ENCODE assay signal across 29 cellular contexts in genomic region chr15:47037003-47037402, GRCh38.
"Had no signal": no experiment of that assay in that cellular context is flagged by ENCODE, and none has a peak within 500 bp of the region (broad histone marks: within the 10 kb centered on the region; RNA-seq: fewer than 3 reads in every experiment).

No MANE protein-coding gene starts in this region.

- H3K9me3 ChIP-seq: SJSA1, SK-N-SH had no signal

- H3K27me3 ChIP-seq: SJSA1 had no signal

- H3K4me3 ChIP-seq: PC-9, SJSA1 had no signal

- H2AFZ ChIP-seq: PC-9 had no signal

- H3K4me1 ChIP-seq: SJSA1 had no signal

- DNase-seq: Karpas-422, NCI-H1048, NCI-H1092 treated with DMSO at 0.1 percent for 48 hours, NCI-H1105 treated with DMSO at 0.1 percent for 48 hours, NCI-H1436, NCI-H146, NCI-H1694, NCI-H187, NCI-H1930, NCI-H2029 treated with DMSO at 0.1 percent for 48 hours, NCI-H2171 treated with DMSO at 0.1 percent for 48 hours, NCI-H2227 treated with DMSO at 0.1 percent for 48 hours, NCI-H345, NCI-H446 treated with DMSO at 0.1 percent for 48 hours, NCI-H510A, NCI-H524, NCI-H526, NCI-H69, NCI-H748 treated with DMSO at 0.1 percent for 48 hours, NCI-H82, PC-9, Right ventricle myocardium superior, RPMI8226, SHP77 treated with DMSO at 0.1 percent for 48 hours, SK-N-SH, SW 1271, T-helper 1 cell had no signal

- H3K9me2 ChIP-seq: SK-N-SH had no signal

- H3K36me3 ChIP-seq: SJSA1 had no signal

- H3K9ac ChIP-seq: KMS-11, SK-N-SH had no signal

- H3K27ac ChIP-seq: KMS-11, PC-9, SJSA1 had no signal

- H3K4me2 ChIP-seq: KMS-11, PC-9, SK-N-SH had no signal
